Comparison of ENCODE assay signal across 13 cellular contexts in genomic region chrX:110082156-110082555, GRCh38.
A peak's percentile ranks its signal among the peaks of the same experiment; 100 is the strongest.
DNase-seq lines count a peak whose midpoint lies in the region; ATAC-seq and TF ChIP-seq lines count a peak whose summit lies in the region.
"Had no signal": no experiment of that assay in that cellular context is flagged by ENCODE, and none has a peak within 500 bp of the region (broad histone marks: within the 10 kb centered on the region; RNA-seq: fewer than 3 reads in every experiment).

No MANE protein-coding gene starts in this region.

- H3K27me3 ChIP-seq in hepatocyte (no peaks in the 10 kb centered on the region), tibial artery (no peaks in the 10 kb centered on the region)
- H3K27me3 ChIP-seq: neutrophil had no signal

- DNase-seq in activated CD8-positive, alpha-beta memory T cell treated with anti-CD3 and anti-CD28 coated beads, Interleukin-2, amount 10 ng/mL, durations not matched to agents 7 days and 5 days: no peak
- DNase-seq in activated CD8-positive, alpha-beta memory T cell treated with anti-CD3 and anti-CD28 coated beads for 24 hours: no peak
- DNase-seq in astrocyte of the hippocampus (ENCODE audit: low read depth, low spot score) (peak; percentile 79), hepatocyte (ENCODE audit: low spot score) (no peak), tibial artery (no peak), SK-N-DZ (ENCODE audit: low spot score) (no peak)
- no peak for DNase-seq in activated T-helper 1 cell treated with anti-CD3 and anti-CD28 coated beads, Interleukin-12 subunit alpha, Interleukin-12 subunit beta, Interleukin-2, Interleukin-4 antibody, amounts not matched to agents 30 ng/mL and 10 ng/mL and 1 ng/mL, durations not matched to agents 14 hours and 24 hours and 36 hours (ENCODE audit: low spot score)
- DNase-seq: MV-4-11 had no signal

- peak overlapping the region; percentile 30 for H3K27ac ChIP-seq in hepatocyte
- H3K27ac ChIP-seq in tibial artery: peak overlapping the region; percentile 37 to 53
- H3K27ac ChIP-seq: neutrophil had no signal

- no peak overlapping the region for H3K4me2 ChIP-seq in hepatocyte

- H3K4me1 ChIP-seq in hepatocyte (ENCODE audit: insufficient read depth) (no peaks in the 10 kb centered on the region), tibial artery (peaks cover 0 to 38% (median 7%) of the 10 kb centered on the region in 4 donors)

- H3K36me3 ChIP-seq in hepatocyte (replicated peaks; ENCODE audit: insufficient read depth, low read depth) (no peaks in the 10 kb centered on the region), tibial artery (no peaks in the 10 kb centered on the region)
- H3K36me3 ChIP-seq: neutrophil had no signal

- no peak overlapping the region for H3K4me3 ChIP-seq in hepatocyte
- H3K4me3 ChIP-seq in tibial artery: no peak overlapping the region

- H4K20me1 ChIP-seq in hepatocyte (ENCODE audit: insufficient read depth, poor library complexity, severe bottlenecking): no peaks in the 10 kb centered on the region

- WGBS in hepatocyte (ENCODE audit: low lambda C conversion rate, missing lambda C conversion rate): 64% methylated on average over 4 of the region's 4 CpGs

- H3K27me3 Mint-ChIP-seq in activated CD8-positive, alpha-beta memory T cell treated with anti-CD3 and anti-CD28 coated beads, Interleukin-2, amount 10 ng/mL, durations not matched to agents 7 days and 5 days: no peaks in the 10 kb centered on the region
- H3K27me3 Mint-ChIP-seq in activated T-helper 1 cell treated with anti-CD3 and anti-CD28 coated beads, Interleukin-12 subunit alpha, Interleukin-12 subunit beta, Interleukin-2, Interleukin-4 antibody, amounts not matched to agents 30 ng/mL and 10 ng/mL and 1 ng/mL, durations not matched to agents 14 hours and 24 hours and 36 hours (ENCODE audit: insufficient read depth): no peaks in the 10 kb centered on the region
- H3K27me3 Mint-ChIP-seq: activated naive CD8-positive, alpha-beta T cell; B cell had no signal

- intact Hi-C loops in tibial artery (cut with DNase I; ENCODE audit: low total_unique reads): no loop called here
- intact Hi-C loops in activated T-helper 1 cell treated with anti-CD3 and anti-CD28 coated beads, Interleukin-12 subunit alpha, Interleukin-12 subunit beta, Interleukin-2, Interleukin-4 antibody, amounts not matched to agents 30 ng/mL and 10 ng/mL and 1 ng/mL, durations not matched to agents 14 hours and 24 hours and 36 hours (cut with micrococcal nuclease): no loop called here

- peaks cover 4% of the 10 kb centered on the region for H3K36me3 Mint-ChIP-seq in activated CD8-positive, alpha-beta memory T cell treated with anti-CD3 and anti-CD28 coated beads, Interleukin-2, amount 10 ng/mL, durations not matched to agents 7 days and 5 days
- H3K36me3 Mint-ChIP-seq in activated T-helper 1 cell treated with anti-CD3 and anti-CD28 coated beads, Interleukin-12 subunit alpha, Interleukin-12 subunit beta, Interleukin-2, Interleukin-4 antibody, amounts not matched to agents 30 ng/mL and 10 ng/mL and 1 ng/mL, durations not matched to agents 14 hours and 24 hours and 36 hours (ENCODE audit: low read depth): peaks cover 2% of the 10 kb centered on the region

- H3K9me3 Mint-ChIP-seq in activated CD8-positive, alpha-beta memory T cell treated with anti-CD3 and anti-CD28 coated beads, Interleukin-2, amount 10 ng/mL, durations not matched to agents 7 days and 5 days (ENCODE audit: low read depth): no peaks in the 10 kb centered on the region
- H3K9me3 Mint-ChIP-seq in activated T-helper 1 cell treated with anti-CD3 and anti-CD28 coated beads, Interleukin-12 subunit alpha, Interleukin-12 subunit beta, Interleukin-2, Interleukin-4 antibody, amounts not matched to agents 30 ng/mL and 10 ng/mL and 1 ng/mL, durations not matched to agents 14 hours and 24 hours and 36 hours: no peaks in the 10 kb centered on the region

- no peak overlapping the region for H3K4me3 Mint-ChIP-seq in activated CD8-positive, alpha-beta memory T cell treated with anti-CD3 and anti-CD28 coated beads, Interleukin-2, amount 10 ng/mL, durations not matched to agents 7 days and 5 days
- no peak overlapping the region for H3K4me3 Mint-ChIP-seq in activated T-helper 1 cell treated with anti-CD3 and anti-CD28 coated beads, Interleukin-12 subunit alpha, Interleukin-12 subunit beta, Interleukin-2, Interleukin-4 antibody, amounts not matched to agents 30 ng/mL and 10 ng/mL and 1 ng/mL, durations not matched to agents 14 hours and 24 hours and 36 hours
- H3K4me3 Mint-ChIP-seq: activated naive CD8-positive, alpha-beta T cell; B cell had no signal

- TF ChIP-seq CTCF in hepatocyte (IDR thresholded peaks at IDR 0.05; ENCODE audit: poor library complexity) (no peak), tibial artery (IDR thresholded peaks at IDR 0.05) (no peak)

- ATAC-seq in activated CD8-positive, alpha-beta memory T cell treated with anti-CD3 and anti-CD28 coated beads, Interleukin-2, amount 10 ng/mL, durations not matched to agents 7 days and 5 days: no peak
- ATAC-seq in GM19351 (IDR thresholded peaks at IDR 0.05; ENCODE audit: unreplicated experiment): no peak
- ATAC-seq: activated CD4-positive, CD25-positive, alpha-beta regulatory T cell treated with anti-CD3 and anti-CD28 coated beads, Interleukin-2, amount 50 U/mL, for 24 hours had no signal

- CTCF ChIA-PET in activated CD8-positive, alpha-beta memory T cell treated with anti-CD3 and anti-CD28 coated beads, Interleukin-2, amount 10 ng/mL, durations not matched to agents 7 days and 5 days (lab: Charles Lee): no interaction called here

- H3K4me1 Mint-ChIP-seq in activated CD8-positive, alpha-beta memory T cell treated with anti-CD3 and anti-CD28 coated beads, Interleukin-2, amount 10 ng/mL, durations not matched to agents 7 days and 5 days: peaks cover 7% of the 10 kb centered on the region
- H3K4me1 Mint-ChIP-seq in activated T-helper 1 cell treated with anti-CD3 and anti-CD28 coated beads, Interleukin-12 subunit alpha, Interleukin-12 subunit beta, Interleukin-2, Interleukin-4 antibody, amounts not matched to agents 30 ng/mL and 10 ng/mL and 1 ng/mL, durations not matched to agents 14 hours and 24 hours and 36 hours (ENCODE audit: low read depth): peaks cover 6% of the 10 kb centered on the region

- H3K9me3 ChIP-seq in hepatocyte (ENCODE audit: low read depth) (no peaks in the 10 kb centered on the region), tibial artery (no peaks in the 10 kb centered on the region)
- H3K9me3 ChIP-seq: neutrophil had no signal

- H3K9me2 ChIP-seq in hepatocyte (replicated peaks; ENCODE audit: insufficient read depth): no peaks in the 10 kb centered on the region

- H3K79me2 ChIP-seq in hepatocyte: peaks cover 2% of the 10 kb centered on the region

- H3K27ac Mint-ChIP-seq in activated CD8-positive, alpha-beta memory T cell treated with anti-CD3 and anti-CD28 coated beads, Interleukin-2, amount 10 ng/mL, durations not matched to agents 7 days and 5 days: peak overlapping the region; percentile 24
- no peak overlapping the region for H3K27ac Mint-ChIP-seq in activated T-helper 1 cell treated with anti-CD3 and anti-CD28 coated beads, Interleukin-12 subunit alpha, Interleukin-12 subunit beta, Interleukin-2, Interleukin-4 antibody, amounts not matched to agents 30 ng/mL and 10 ng/mL and 1 ng/mL, durations not matched to agents 14 hours and 24 hours and 36 hours
- H3K27ac Mint-ChIP-seq: activated naive CD8-positive, alpha-beta T cell had no signal

- H2AFZ ChIP-seq in hepatocyte: no peak overlapping the region
